ENCODE assay signal across 8 cellular contexts in the genomic region with DNA sequence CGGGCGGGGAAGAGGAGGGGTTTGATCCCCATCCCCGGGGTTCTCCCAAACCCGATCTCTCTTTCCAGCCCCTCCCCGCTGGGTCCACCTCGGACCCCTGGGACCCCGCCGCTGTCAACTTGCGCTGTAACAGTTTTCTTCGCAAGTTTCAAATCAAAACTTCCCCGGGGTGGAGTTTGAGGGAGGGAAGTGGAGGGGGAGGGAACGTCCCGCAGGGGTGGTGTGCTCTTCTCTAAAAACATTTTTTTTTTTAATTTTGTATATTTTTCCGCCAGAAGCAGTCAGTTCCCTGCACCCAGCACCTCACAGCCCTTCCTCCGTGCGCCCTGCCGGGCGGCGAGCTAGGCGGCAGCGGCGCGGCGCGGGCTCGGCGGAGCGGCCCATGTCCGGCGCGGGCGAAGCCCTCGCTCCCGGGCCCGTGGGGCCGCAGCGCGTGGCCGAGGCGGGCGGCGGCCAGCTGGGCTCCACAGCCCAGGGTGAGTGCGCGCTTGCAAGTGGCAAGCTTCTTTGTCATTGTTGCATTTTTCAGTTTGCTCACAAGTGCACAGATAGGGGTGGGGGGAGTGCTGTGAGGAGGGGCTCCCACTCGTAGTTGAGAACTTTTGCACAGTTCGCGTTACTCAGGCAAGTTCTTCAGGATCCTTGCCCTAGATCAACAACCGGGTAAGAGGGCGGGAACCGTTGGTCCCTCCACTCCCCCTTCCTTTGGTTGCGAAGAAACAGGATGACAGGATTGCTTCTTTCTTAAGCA. TPM values are rescaled to one million over a fixed set of nuclear protein-coding genes. Genes with fewer than 3 reads are reported as not detected.
DNase-seq lines count a peak whose midpoint lies in the region; ATAC-seq and TF ChIP-seq lines count a peak whose summit lies in the region.

No MANE protein-coding gene starts in this region.

- DNase-seq in Calu3: peak; percentile 24
- DNase-seq in HT1080 (ENCODE audit: low read depth): peak; percentile 70
- DNase-seq in WERI-Rb-1: peak; percentile 30
- DNase-seq in central memory CD8-positive, alpha-beta T cell (ENCODE audit: low spot score in 2 of 2): peak; percentile 18 to 25
- peak; percentile 67 to 85 for DNase-seq in left lung
- peak; percentile 26 to 45 (median 36) for DNase-seq in stimulated activated CD4-positive, alpha-beta T cell treated with anti-CD3 and anti-CD28 coated beads, TNF-alpha, amount 100 ng/mL, for 24 hours (ENCODE audit: low read depth in 3 of 3)
- no peak for DNase-seq in middle frontal gyrus (ENCODE audit: extremely low spot score, low spot score)

- CTCF ChIA-PET in Calu3 (lab: Charles Lee): interaction anchor here (1.5 kb wide), 1 partner anchor 295 kb away, joined by 3 read pairs; no protein-coding TSS in a partner anchor

- peaks cover 22% of the 10 kb centered on the region for H3K36me3 Mint-ChIP-seq in Calu3 (ENCODE audit: insufficient read depth, unreplicated experiment)
- peaks cover 15% of the 10 kb centered on the region for H3K36me3 Mint-ChIP-seq in central memory CD8-positive, alpha-beta T cell (ENCODE audit: insufficient read depth)

- no peaks in the 10 kb centered on the region for H3K4me1 Mint-ChIP-seq in Calu3 (ENCODE audit: low read depth, unreplicated experiment)
- H3K4me1 Mint-ChIP-seq in central memory CD8-positive, alpha-beta T cell: peaks cover 31% of the 10 kb centered on the region

- H3K9me3 Mint-ChIP-seq in Calu3 (ENCODE audit: low read depth, unreplicated experiment): no peaks in the 10 kb centered on the region
- H3K9me3 Mint-ChIP-seq in central memory CD8-positive, alpha-beta T cell: no peaks in the 10 kb centered on the region

- no peaks in the 10 kb centered on the region for H3K36me3 ChIP-seq in WERI-Rb-1
- no peaks in the 10 kb centered on the region for H3K36me3 ChIP-seq in left lung

- peak overlapping the region; percentile 65 for H3K4me3 Mint-ChIP-seq in Calu3 (ENCODE audit: low read depth, unreplicated experiment)
- peak overlapping the region; percentile 94 for H3K4me3 Mint-ChIP-seq in central memory CD8-positive, alpha-beta T cell

- peak overlapping the region; percentile 1 for H3K27ac Mint-ChIP-seq in Calu3 (ENCODE audit: unreplicated experiment)
- H3K27ac Mint-ChIP-seq in central memory CD8-positive, alpha-beta T cell (ENCODE audit: low read depth): peak overlapping the region; percentile 98

- ATAC-seq in GM21390 (IDR thresholded peaks at IDR 0.05; ENCODE audit: unreplicated experiment): peak; percentile 35
- peak; percentile 74 for ATAC-seq in central memory CD8-positive, alpha-beta T cell (replicated peaks; ENCODE audit: extremely low read depth, poor library complexity, severe bottlenecking)
- peak; percentile 75 for ATAC-seq in left lung

- H3K27me3 Mint-ChIP-seq in Calu3 (ENCODE audit: unreplicated experiment): no peaks in the 10 kb centered on the region
- H3K27me3 Mint-ChIP-seq in central memory CD8-positive, alpha-beta T cell: no peaks in the 10 kb centered on the region

- BruUV-seq in Calu3 (replicated peaks; lab: Mats Ljungman, UMichigan): no TSS peak

- H3K9me3 ChIP-seq in WERI-Rb-1 (ENCODE audit: severe bottlenecking) (no peaks in the 10 kb centered on the region), left lung (no peaks in the 10 kb centered on the region)

- H3K27ac ChIP-seq in WERI-Rb-1: peak overlapping the region; percentile 42
- H3K27ac ChIP-seq in left lung: peak overlapping the region; percentile 89 to 92

- H3K4me1 ChIP-seq in left lung: peaks cover 0 to 43% of the 10 kb centered on the region in 2 donors

- H3K4me3 ChIP-seq in WERI-Rb-1 (ENCODE audit: low read depth, low read length) (peak overlapping the region; percentile 96), left lung (peak overlapping the region; percentile 67 to 73)

- no peaks in the 10 kb centered on the region for H3K27me3 ChIP-seq in WERI-Rb-1 (ENCODE audit: insufficient read depth, low read depth, severe bottlenecking)
- no peaks in the 10 kb centered on the region for H3K27me3 ChIP-seq in left lung

- intact Hi-C loops in Calu3 (cut with micrococcal nuclease; ENCODE audit: unreplicated experiment) (no loop called here), left lung (cut with DNase I) (no loop called here)

- TF ChIP-seq CTCF in Calu3 (IDR thresholded peaks at IDR 0.05; ENCODE audit: unreplicated experiment) (no peak), WERI-Rb-1 (IDR thresholded peaks at IDR 0.05; ENCODE audit: low read depth, low read length) (no peak), left lung (IDR thresholded peaks at IDR 0.05) (no peak)

RNA-seq across cellular contexts. Expression of a gene that starts 0.9 kb away (rescaled TPM):
- 12.5 and 13.0 TPM in 2 replicates for total RNA-seq in Calu3 (2022)
- 32.5 and 33.3 TPM in 2 replicates for total RNA-seq in HT1080 (2014; rRNA removed; shearing (Covaris generic))
- polyA plus RNA-seq in HT1080 (2015; cell fraction: cytosol; rRNA removed): 18.3 and 21.4 TPM in 2 replicates
- 8.2 and 10.9 TPM in 2 replicates for polyA plus RNA-seq in HT1080 (2015; cell fraction: nucleus; rRNA removed)
- total RNA-seq in left lung: 10 to 100 TPM; 30.8 to 50.0 TPM
